11 cellular contexts compared by ENCODE assay signal in the genomic region with DNA sequence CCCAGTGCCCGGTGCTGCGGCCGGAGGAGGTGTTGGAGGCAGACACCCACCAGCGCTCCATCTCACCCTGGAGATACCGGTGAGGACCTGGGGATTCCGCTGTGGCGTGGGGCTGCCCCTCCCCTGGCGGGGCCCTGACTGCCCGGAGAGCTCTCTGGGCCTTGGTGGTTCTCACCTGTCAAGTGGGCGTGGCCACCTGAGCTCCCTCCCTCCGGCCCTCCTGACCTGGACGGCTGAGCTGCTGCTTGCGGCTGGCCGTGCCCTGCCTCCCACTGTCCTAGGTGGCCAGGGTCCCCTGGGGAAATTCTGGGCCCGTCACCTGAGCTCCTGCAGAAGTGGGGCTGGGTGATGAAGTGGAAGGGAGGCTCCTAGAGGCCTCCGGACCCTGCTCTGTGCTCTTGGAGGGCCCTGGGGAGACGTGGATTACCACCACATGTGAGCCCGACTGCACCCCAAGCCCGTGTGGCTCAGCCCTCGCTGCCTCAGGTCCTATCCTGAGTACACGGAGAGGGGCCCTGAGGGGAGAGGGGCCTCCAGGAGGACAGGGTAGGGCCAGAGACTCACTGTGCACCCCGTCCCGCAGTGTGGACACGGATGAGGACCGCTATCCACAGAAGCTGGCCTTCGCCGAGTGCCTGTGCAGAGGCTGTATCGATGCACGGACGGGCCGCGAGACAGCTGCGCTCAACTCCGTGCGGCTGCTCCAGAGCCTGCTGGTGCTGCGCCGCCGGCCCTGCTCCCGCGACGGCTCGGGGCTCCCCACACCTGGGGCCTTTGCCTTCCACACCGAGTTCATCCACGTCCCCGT. TPM values are rescaled to one million over a fixed set of nuclear protein-coding genes. Genes with fewer than 3 reads are reported as not detected.
DNase-seq lines count a peak whose midpoint lies in the region; ATAC-seq, FAIRE-seq and TF ChIP-seq lines count a peak whose summit lies in the region.
"Had no signal": no experiment of that assay in that cellular context is flagged by ENCODE, and none has a peak within 500 bp of the region (broad histone marks: within the 10 kb centered on the region; RNA-seq: fewer than 3 reads in every experiment).

No MANE protein-coding gene starts in this region.

- H3K27ac ChIP-seq in A549 (no peak overlapping the region), RWPE2 (ENCODE audit: poor library complexity, severe bottlenecking) (no peak overlapping the region)

- H3K27me3 ChIP-seq in RWPE2 (ENCODE audit: insufficient read depth, poor library complexity, severe bottlenecking) = peaks cover 38% of the 10 kb centered on the region

- WGBS in A549 (ENCODE audit: missing lambda C conversion rate) = 46% methylated on average over 21 of the region's 45 CpGs

- no peak for TF ChIP-seq RAD21 in A549 (conservative IDR thresholded peaks at IDR 0.05 in 1 of 2, IDR thresholded peaks at IDR 0.05 in 1 of 2)

- no peak overlapping the region for H3K4me2 ChIP-seq in A549

- TF ChIP-seq EP300 in A549 (IDR thresholded peaks at IDR 0.05) = no peak

- no peak overlapping the region for H3K4me3 ChIP-seq in A549
- no peak overlapping the region for H3K4me3 ChIP-seq in RWPE2 (ENCODE audit: severe bottlenecking)

- TF ChIP-seq CTCF in A549 (IDR thresholded peaks at IDR 0.05) (no peak), RWPE2 (IDR thresholded peaks at IDR 0.05; ENCODE audit: poor library complexity, severe bottlenecking) (no peak)

- POLR2A ChIA-PET in A549 (lab: Yijun Ruan, JAX) = interaction anchor here (0.7 kb wide), 1 partner anchor 70 kb away, joined by 3 read pairs; the partner anchor contains the start of gene ZC3H18

- CTCF ChIA-PET in A549 (lab: Yijun Ruan, JAX) = interaction anchor here (0.8 to 1.0 kb wide), 2 partner anchors 10 to 98 kb away, joined by 3 to 4 read pairs; no protein-coding TSS in a partner anchor

- FAIRE-seq in A549 (lab: Jason Lieb, UNC) = no peak

- no peaks in the 10 kb centered on the region for H3K36me3 ChIP-seq in RWPE2 (ENCODE audit: low read depth)

- H3K9me3 ChIP-seq in A549 (no peaks in the 10 kb centered on the region), RWPE2 (ENCODE audit: severe bottlenecking) (no peaks in the 10 kb centered on the region)

- ATAC-seq in A549 = peak; percentile 11 to 42; a peak in 4 of 6 replicates
- peak; percentile 31 for ATAC-seq in RWPE2 (ENCODE audit: low read depth)
- ATAC-seq in HG02763 (IDR thresholded peaks at IDR 0.05; ENCODE audit: unreplicated experiment) = no peak
- ATAC-seq in GM21360 (IDR thresholded peaks at IDR 0.05; ENCODE audit: unreplicated experiment) = no peak

- no peak for TF ChIP-seq POLR2A in A549 (IDR thresholded peaks at IDR 0.05; ENCODE audit: low read length)

- H3K4me1 ChIP-seq in A549 (no peaks in the 10 kb centered on the region), RWPE2 (ENCODE audit: insufficient read depth, poor library complexity, severe bottlenecking) (no peaks in the 10 kb centered on the region)

- DNase-seq in A549 (ENCODE audit: low read depth in 1 of 2, low spot score in 1 of 2) (no peak), DMS53 treated with DMSO at 0.1 percent for 48 hours (lab: John Stamatoyannopoulos, UW; ENCODE audit: unreplicated experiment) (peak; percentile 62), RWPE2 (ENCODE audit: low spot score) (no peak), kidney tubule cell (ENCODE audit: low spot score) (peak; percentile 43), NCI-H524 treated with DMSO at 0.1 percent for 48 hours (lab: John Stamatoyannopoulos, UW) (no peak)
- no peak for DNase-seq in effector CD8-positive, alpha-beta T cell (lab: John Stamatoyannopoulos, UW)
- DNase-seq: CD4-positive, alpha-beta T cell; kidney glomerular epithelial cell; NCI-H524 had no signal

TF ChIP-seq in A549, 52 proteins besides CTCF, POLR2A, EP300 and RAD21:
- TF ChIP-seq KDM5A (IDR thresholded peaks at IDR 0.05) = no peak
- no peak for TF ChIP-seq REST (IDR thresholded peaks at IDR 0.05)
- TF ChIP-seq RCOR1 (IDR thresholded peaks at IDR 0.05; ENCODE audit: low read depth, low read length) = no peak
- no peak for TF ChIP-seq MAFK (IDR thresholded peaks at IDR 0.05; ENCODE audit: partially characterized antibody)
- TF ChIP-seq NR3C1 (IDR thresholded peaks at IDR 0.05) = no peak
- no peak for TF ChIP-seq HOXA7 (CRISPR knock-in tag; IDR thresholded peaks at IDR 0.05)
- TF ChIP-seq KDM1A (IDR thresholded peaks at IDR 0.05; ENCODE audit: low read depth) = no peak
- TF ChIP-seq, protein P1, sequence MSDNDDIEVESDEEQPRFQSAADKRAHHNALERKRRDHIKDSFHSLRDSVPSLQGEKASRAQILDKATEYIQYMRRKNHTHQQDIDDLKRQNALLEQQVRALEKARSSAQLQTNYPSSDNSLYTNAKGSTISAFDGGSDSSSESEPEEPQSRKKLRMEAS (IDR thresholded peaks at IDR 0.05) = no peak
- no peak for TF ChIP-seq SMC3 (IDR thresholded peaks at IDR 0.05)
- TF ChIP-seq FOSL2 (IDR thresholded peaks at IDR 0.05) = no peak
- no peak for TF ChIP-seq FOSL2 (CRISPR knock-in tag; IDR thresholded peaks at IDR 0.05)
- TF ChIP-seq ESRRA (IDR thresholded peaks at IDR 0.05; ENCODE audit: borderline replicate concordance, low read length) = no peak
- TF ChIP-seq SREBF2 (IDR thresholded peaks at IDR 0.05) = no peak
- TF ChIP-seq CBX8 (IDR thresholded peaks at IDR 0.05) = no peak
- TF ChIP-seq RFX5 (IDR thresholded peaks at IDR 0.05) = no peak

RNA-seq across cellular contexts. Expression of gene IL17C, which starts 1.1 kb away (rescaled TPM):
- polyA plus RNA-seq in A549 (2011; rRNA removed) (not detected in 2 replicates), A549 (2017; fragmentation: RNase III; extraction: RNeasy Plus Mini Kit Qiagen cat#74134 plus additional on column Dnase treatment) (not detected in 3 replicates)
- 0.06 and 0.09 TPM in 2 replicates for polyA plus RNA-seq in A549 (2012; cell fraction: cytosol; rRNA removed)
- polyA plus RNA-seq in A549 (2012; cell fraction: nucleus; rRNA removed) = 0.71 and 0.95 TPM in 2 replicates
- 0.24 TPM in 1 of 2 replicates, not detected in the other for polyA minus RNA-seq in A549 (2011; rRNA and poly(A)+ RNA removed)

RNA-seq across cellular contexts. Expression of gene CYBA, which starts 11.4 kb away (rescaled TPM):
- polyA plus RNA-seq in A549 (2011; rRNA removed) (69.1 and 75.7 TPM in 2 replicates), A549 (2017; fragmentation: RNase III; extraction: RNeasy Plus Mini Kit Qiagen cat#74134 plus additional on column Dnase treatment) (160 to 185 TPM (median 175 TPM) in 3 replicates)
- 333 and 385 TPM in 2 replicates for polyA plus RNA-seq in A549 (2012; cell fraction: cytosol; rRNA removed)
- polyA plus RNA-seq in A549 (2012; cell fraction: nucleus; rRNA removed) = 412 and 442 TPM in 2 replicates
- 46.7 and 51.4 TPM in 2 replicates for polyA minus RNA-seq in A549 (2011; rRNA and poly(A)+ RNA removed)

RNA-seq across cellular contexts. Expression of gene MVD, which starts 23.5 kb away (rescaled TPM):
- polyA plus RNA-seq in A549 (2011; rRNA removed) (5.8 and 6.4 TPM in 2 replicates), A549 (2017; fragmentation: RNase III; extraction: RNeasy Plus Mini Kit Qiagen cat#74134 plus additional on column Dnase treatment) (28.6 to 43.1 TPM (median 39.0 TPM) in 3 replicates)
- 20.6 and 26.3 TPM in 2 replicates for polyA plus RNA-seq in A549 (2012; cell fraction: cytosol; rRNA removed)
- 62.1 and 76.2 TPM in 2 replicates for polyA plus RNA-seq in A549 (2012; cell fraction: nucleus; rRNA removed)
- polyA minus RNA-seq in A549 (2011; rRNA and poly(A)+ RNA removed) = 4.6 and 8.2 TPM in 2 replicates

RNA-seq across cellular contexts. Expression of gene SNAI3, which starts 46.9 kb away (rescaled TPM):
- not detected in 2 replicates for polyA plus RNA-seq in A549 (2011; rRNA removed)
- polyA plus RNA-seq in A549 (2012; cell fraction: cytosol; rRNA removed) = 0.05 TPM in 1 of 2 replicates, not detected in the other
- 0.07 TPM in 1 of 2 replicates, not detected in the other for polyA plus RNA-seq in A549 (2012; cell fraction: nucleus; rRNA removed)
- polyA plus RNA-seq in A549 (2017; fragmentation: RNase III; extraction: RNeasy Plus Mini Kit Qiagen cat#74134 plus additional on column Dnase treatment) = 0.05 to 0.08 TPM in 2 of 3 replicates, not detected in the other
- polyA minus RNA-seq in A549 (2011; rRNA and poly(A)+ RNA removed) = not detected in 2 replicates

Comparison
In these comparisons a context has a peak if more than half of its experiments do, and no peak if none do; other contexts are left out.
1. ATAC-seq: peak in A549 (2 of 2) and RWPE2 (single experiment); none in HG02763 (single experiment) and GM21360 (single experiment).
2. DNase-seq: peak in DMS53 treated with DMSO at 0.1 percent for 48 hours (single experiment) and kidney tubule cell (single experiment); none in A549 (0 of 2), RWPE2 (single experiment), NCI-H524 treated with DMSO at 0.1 percent for 48 hours (single experiment) and effector CD8-positive, alpha-beta T cell (single experiment).